In genomic region chr6:26024651-26025046, GRCh38 we compare ENCODE assay signal across 10 cellular contexts.
A peak's percentile ranks its signal among the peaks of the same experiment; 100 is the strongest.
DNase-seq lines count a peak whose midpoint lies in the region; ATAC-seq, FAIRE-seq and TF ChIP-seq lines count a peak whose summit lies in the region.
"Had no signal": no experiment of that assay in that cellular context is flagged by ENCODE, and none has a peak within 500 bp of the region (broad histone marks: within the 10 kb centered on the region; RNA-seq: fewer than 3 reads in every experiment).

No MANE protein-coding gene starts in this region.

- peaks cover 70% of the 10 kb centered on the region for H3K79me2 ChIP-seq in K562 (ENCODE audit: control insufficient read depth, insufficient read depth, low read length)

- no peak for TF ChIP-seq EP300 in K562 (IDR thresholded peaks at IDR 0.05; ENCODE audit: low read length)

- intact Hi-C loops in CD8-positive, alpha-beta T cell (cut with DNase I, micrococcal nuclease) = loop anchor here (5.0 to 10.0 kb wide), 8 partner anchors 248 to 1868 kb away; partner anchors contain the start of genes ABT1 (in 1 of the 2) and ZNF184 (in 1 of the 2)
- intact Hi-C loops in K562 (cut with micrococcal nuclease) = loop anchor here (1.0 to 10.0 kb wide), 2 partner anchors 32 to 1250 kb away; partner anchors contain the start of gene GMNN

- H3K36me3 Mint-ChIP-seq in CD8-positive, alpha-beta T cell = peaks cover 2% of the 10 kb centered on the region
- peaks cover 1% of the 10 kb centered on the region for H3K36me3 Mint-ChIP-seq in nephron progenitor cell (ENCODE audit: low read depth)
- peaks cover under 1 to 5% of the 10 kb centered on the region in 2 donors for H3K36me3 Mint-ChIP-seq in stimulated activated naive B cell treated with anti-CD40 and anti-IgM and Interleukin-4, amounts not matched to agents 10 μg/mL and 1 μg/mL and 100 μg/mL, for 72 hours

- ATAC-seq in CD8-positive, alpha-beta T cell = no peak
- ATAC-seq in K562 = no peak
- ATAC-seq in stimulated activated naive B cell treated with anti-CD40 and anti-IgM and Interleukin-4, amounts not matched to agents 10 μg/mL and 1 μg/mL and 100 μg/mL, for 72 hours (replicated peaks) = no peak

- no peak overlapping the region for H3K4me3 Mint-ChIP-seq in CD8-positive, alpha-beta T cell
- peak overlapping the region; percentile 15 for H3K4me3 Mint-ChIP-seq in nephron progenitor cell
- H3K4me3 Mint-ChIP-seq in stimulated activated naive B cell treated with anti-CD40 and anti-IgM and Interleukin-4, amounts not matched to agents 10 μg/mL and 1 μg/mL and 100 μg/mL, for 72 hours = no peak overlapping the region

- H4K20me1 ChIP-seq in K562 (replicated peaks; ENCODE audit: control insufficient read depth, insufficient read depth, low read length) = 0 out of 2 replicates have a peak, but pooled peaks cover 6% of the 10 kb centered on the region

- H3K9me1 ChIP-seq in K562 (ENCODE audit: control insufficient read depth, insufficient read depth, low read length) = no peaks in the 10 kb centered on the region

- in situ Hi-C loops in K562 (cut with MboI) = loop anchor here (5.0 kb wide), 2 partner anchors 78 to 1813 kb away; a partner anchor contains a TSS

- WGBS in K562 (ENCODE audit: insufficient coverage, low coverage, missing lambda C conversion rate) = 62% methylated on average over 3 of the region's 3 CpGs

- H3K27ac Mint-ChIP-seq in CD8-positive, alpha-beta T cell = peak overlapping the region; percentile 79
- H3K27ac Mint-ChIP-seq in nephron progenitor cell = no peak overlapping the region
- no peak overlapping the region for H3K27ac Mint-ChIP-seq in stimulated activated naive B cell treated with anti-CD40 and anti-IgM and Interleukin-4, amounts not matched to agents 10 μg/mL and 1 μg/mL and 100 μg/mL, for 72 hours

- no peaks in the 10 kb centered on the region for H3K9me3 ChIP-seq in CD8-positive, alpha-beta T cell (ENCODE audit: low read length)
- H3K9me3 ChIP-seq in KOPT-K1 (ENCODE audit: insufficient read depth, low read length, poor library complexity, severe bottlenecking) (peaks cover 1% of the 10 kb centered on the region), K562 (replicated peaks; ENCODE audit: control insufficient read depth, insufficient read depth, low read depth, low read length) (peaks cover 7% of the 10 kb centered on the region; the same call in 1 of the 2 replicates)

- H3K4me1 Mint-ChIP-seq in CD8-positive, alpha-beta T cell (ENCODE audit: low read depth) = peaks cover 57% of the 10 kb centered on the region
- H3K4me1 Mint-ChIP-seq in nephron progenitor cell = peaks cover 73% of the 10 kb centered on the region
- peaks cover 33 to 34% of the 10 kb centered on the region in 2 donors for H3K4me1 Mint-ChIP-seq in stimulated activated naive B cell treated with anti-CD40 and anti-IgM and Interleukin-4, amounts not matched to agents 10 μg/mL and 1 μg/mL and 100 μg/mL, for 72 hours

- no TSS peak for BruUV-seq in K562 (replicated peaks; lab: Mats Ljungman, UMichigan)

- DNase-seq in CD8-positive, alpha-beta T cell = no peak
- DNase-seq in K562 (ENCODE audit: extremely low read depth in 1 of 4, low spot score in 3 of 4) (peak in 1 of 4 experiments; percentile 24), nephron progenitor cell (no peak), dedifferentiated amniotic fluid mesenchymal stem cell (ENCODE audit: extremely low spot score) (no peak), NCI-H446 treated with DMSO at 0.1 percent for 48 hours (lab: John Stamatoyannopoulos, UW) (no peak), NCI-H1048 (lab: John Stamatoyannopoulos, UW) (no peak)
- no peak for DNase-seq in stimulated activated naive B cell treated with anti-CD40 and anti-IgM and Interleukin-4, amounts not matched to agents 10 μg/mL and 1 μg/mL and 100 μg/mL, for 72 hours
- DNase-seq: central memory CD4-positive, alpha-beta T cell; DMS79 treated with DMSO at 0.1 percent for 48 hours had no signal

- no peak for TF ChIP-seq RAD21 in K562 (CRISPR knock-in tag; conservative IDR thresholded peaks at IDR 0.05 in 1 of 2, IDR thresholded peaks at IDR 0.05 in 1 of 2)

- H3K27me3 Mint-ChIP-seq in CD8-positive, alpha-beta T cell (ENCODE audit: low read depth) = no peaks in the 10 kb centered on the region
- peaks cover 3% of the 10 kb centered on the region for H3K27me3 Mint-ChIP-seq in nephron progenitor cell (ENCODE audit: low read depth, poor library complexity)
- H3K27me3 Mint-ChIP-seq in stimulated activated naive B cell treated with anti-CD40 and anti-IgM and Interleukin-4, amounts not matched to agents 10 μg/mL and 1 μg/mL and 100 μg/mL, for 72 hours = peaks cover 0 to 8% of the 10 kb centered on the region in 2 donors

- H3K36me3 ChIP-seq in CD8-positive, alpha-beta T cell (ENCODE audit: insufficient read depth, low read length) = no peaks in the 10 kb centered on the region
- H3K36me3 ChIP-seq in KOPT-K1 (ENCODE audit: insufficient read depth, low read length) = no peaks in the 10 kb centered on the region
- H3K36me3 ChIP-seq in K562 (ENCODE audit: control insufficient read depth, insufficient read depth, low read length) = peaks cover 4% of the 10 kb centered on the region; the same call in 1 of the 3 replicates

- POLR2A ChIA-PET in CD8-positive, alpha-beta T cell (lab: Charles Lee) = interaction anchor here (0.7 to 15.9 kb wide), 9 partner anchors 20 to 1814 kb away, joined by 3 to 506 read pairs (median 5); a partner anchor contains a TSS
- POLR2A ChIA-PET in K562 (lab: Yijun Ruan, JAX) = interaction anchor here (0.7 to 13.8 kb wide), 23 partner anchors 9 to 1866 kb away, joined by 3 to 597 read pairs (median 11); a partner anchor contains a TSS

- TF ChIP-seq CTCF in CD8-positive, alpha-beta T cell (IDR thresholded peaks at IDR 0.05) = no peak
- TF ChIP-seq CTCF in K562 (IDR thresholded peaks at IDR 0.05 in 2 of 3, conservative IDR thresholded peaks at IDR 0.05 in 1 of 3; ENCODE audit: insufficient read depth in 2 of 3, low read depth in 1 of 3, low read length in 3 of 3) (no peak), nephron progenitor cell (IDR thresholded peaks at IDR 0.05) (no peak)

- peaks cover 1% of the 10 kb centered on the region for H3K9me3 Mint-ChIP-seq in CD8-positive, alpha-beta T cell
- peaks cover 1% of the 10 kb centered on the region for H3K9me3 Mint-ChIP-seq in nephron progenitor cell
- H3K9me3 Mint-ChIP-seq in stimulated activated naive B cell treated with anti-CD40 and anti-IgM and Interleukin-4, amounts not matched to agents 10 μg/mL and 1 μg/mL and 100 μg/mL, for 72 hours = peaks cover 3% of the 10 kb centered on the region in 2 donors

- H3K9ac ChIP-seq in K562 (ENCODE audit: insufficient read depth in 1 of 2, low read depth in 2 of 2, low read length in 2 of 2) = peak overlapping the region; percentile 89 to 94; a peak in 3 of 4 replicates

- H3K4me2 ChIP-seq in K562 (ENCODE audit: insufficient read depth, low read length) = peak overlapping the region; percentile 99

- H2AFZ ChIP-seq in K562 (ENCODE audit: low read depth, low read length) = peak overlapping the region; percentile 21; the same call in 1 of the 2 replicates

- H3K27me3 ChIP-seq in CD8-positive, alpha-beta T cell (ENCODE audit: insufficient read depth, low read length) = no peaks in the 10 kb centered on the region
- H3K27me3 ChIP-seq in K562 (ENCODE audit: control insufficient read depth in 2 of 2, insufficient read depth in 2 of 2, low read length in 2 of 2) = no peaks in the 10 kb centered on the region

- H3K4me1 ChIP-seq in CD8-positive, alpha-beta T cell (ENCODE audit: insufficient read depth, low read length) = peaks cover 24% of the 10 kb centered on the region
- peaks cover 20 to 42% of the 10 kb centered on the region in 2 experiments for H3K4me1 ChIP-seq in K562 (replicated peaks in 1 of 2; ENCODE audit: control insufficient read depth in 2 of 2, insufficient read depth in 2 of 2, low read length in 2 of 2)

- H3K27ac ChIP-seq in CD8-positive, alpha-beta T cell (ENCODE audit: low read depth, low read length) = no peak overlapping the region
- H3K27ac ChIP-seq in KOPT-K1 (ENCODE audit: low read depth, low read length, poor library complexity, severe bottlenecking) (peak overlapping the region; percentile 99), K562 (ENCODE audit: extremely low read depth, low read depth, low read length) (peak overlapping the region; percentile 99)

- no peak for FAIRE-seq in K562 (lab: Jason Lieb, UNC)

- no peak for TF ChIP-seq POLR2A in K562 (conservative IDR thresholded peaks at IDR 0.05)

- CTCF ChIA-PET in CD8-positive, alpha-beta T cell (lab: Charles Lee) = interaction anchor here (1.0 to 4.4 kb wide), 8 partner anchors 8 to 132 kb away, joined by 3 to 30 read pairs (median 8); a partner anchor contains a TSS
- CTCF ChIA-PET in K562 (lab: Yijun Ruan, JAX; ENCODE audit: low intra/inter-chr PET ratio) = interaction anchor here (0.6 to 2.0 kb wide), 2 partner anchors 31 to 1103 kb away, joined by 4 to 5 read pairs; no protein-coding TSS in a partner anchor

- no peak overlapping the region for H3K4me3 ChIP-seq in CD8-positive, alpha-beta T cell (ENCODE audit: low read depth, low read length)
- peak overlapping the region; percentile 46; the same call in 1 of the 2 replicates for H3K4me3 ChIP-seq in K562

TF ChIP-seq in K562, 482 proteins besides CTCF, POLR2A, EP300 and RAD21 (continues in another document):
- TF ChIP-seq KLF10 (CRISPR knock-in tag; IDR thresholded peaks at IDR 0.05) (no peak), CEBPG (CRISPR knock-in tag; IDR thresholded peaks at IDR 0.05) (peak; percentile 60), CEBPG (tag; conservative IDR thresholded peaks at IDR 0.05 in 1 of 2, IDR thresholded peaks at IDR 0.05 in 1 of 2) (peak; percentile 76 to 87), THRA (IDR thresholded peaks at IDR 0.05) (no peak), CHCHD3 (CRISPR knock-in tag; IDR thresholded peaks at IDR 0.05) (no peak)
